Comparison of ENCODE assay signal across 1 cellular context in genomic region chr3:123082370-123083065, GRCh38.
TF ChIP-seq lines count a peak whose summit lies in the region.

No MANE protein-coding gene starts in this region.

TF ChIP-seq in H1, 55 proteins besides CTCF, POLR2A, EP300 and RAD21:
- TF ChIP-seq SP2 (IDR thresholded peaks at IDR 0.05; ENCODE audit: low read length) (no peak), CBX5 (IDR thresholded peaks at IDR 0.05; ENCODE audit: low read depth, low read length) (no peak), CTBP2 (IDR thresholded peaks at IDR 0.05; ENCODE audit: borderline replicate concordance, insufficient read depth, insufficient read length, low read length) (no peak)
